In the genomic region with DNA sequence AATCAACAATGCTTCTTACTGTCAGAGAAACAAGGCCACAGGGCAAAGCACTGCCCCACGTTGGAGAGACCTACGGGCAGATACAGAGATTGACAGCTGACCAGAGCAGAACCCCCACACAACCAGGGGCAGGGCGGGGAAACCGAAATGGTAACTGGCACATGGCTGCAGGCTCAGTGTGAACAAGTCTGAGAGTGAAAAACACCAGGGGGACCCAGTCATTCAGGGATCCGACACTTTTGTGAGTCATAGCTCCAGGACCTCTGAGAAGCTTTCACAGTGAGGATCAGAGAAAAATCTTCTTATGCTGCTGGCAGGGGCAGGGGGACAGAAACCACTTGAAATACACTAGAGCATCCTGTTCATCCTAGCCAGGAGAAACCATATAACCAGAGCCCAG, we compare ENCODE assay signal across 20 cellular contexts.
DNase-seq lines count a peak whose midpoint lies in the region; ATAC-seq, FAIRE-seq and TF ChIP-seq lines count a peak whose summit lies in the region.
"Had no signal": no experiment of that assay in that cellular context is flagged by ENCODE, and none has a peak within 500 bp of the region (broad histone marks: within the 10 kb centered on the region; RNA-seq: fewer than 3 reads in every experiment).

No MANE protein-coding gene starts in this region.

- CTCF ChIA-PET in H1 (lab: Charles Lee; ENCODE audit: partially characterized antibody), result interaction anchor here (1.0 to 1.8 kb wide), 2 partner anchors 176 to 187 kb away, joined by 3 to 7 read pairs; no protein-coding TSS in a partner anchor

- H2AK5ac ChIP-seq in H1 (ENCODE audit: low read depth, low read length), result no peak overlapping the region

- no peak overlapping the region for H3K18ac ChIP-seq in H1 (ENCODE audit: extremely low read depth, low read length)

- H3K79me1 ChIP-seq in H1 (ENCODE audit: low read depth, low read length), result no peaks in the 10 kb centered on the region

- H4K91ac ChIP-seq in H1 (replicated peaks; ENCODE audit: insufficient read length, low read length), result no peak overlapping the region

- no peak overlapping the region for H4K5ac ChIP-seq in H1 (ENCODE audit: insufficient read length, low read depth, low read length)

- FAIRE-seq in H1 (lab: Jason Lieb, UNC), result no peak
- FAIRE-seq: endothelial cell of umbilical vein, H54 had no signal

- no peak overlapping the region for H3K4me2 ChIP-seq in H1 (ENCODE audit: insufficient read depth in 1 of 2, low read depth in 2 of 2, low read length in 2 of 2)

- H3K56ac ChIP-seq in H1 (replicated peaks; ENCODE audit: insufficient read length, low read depth, low read length), result no peak overlapping the region

- H2AFZ ChIP-seq in H1 (ENCODE audit: low read length), result no peak overlapping the region

- H3K14ac ChIP-seq in H1 (ENCODE audit: insufficient read length), result no peak overlapping the region

- H3K9me3 ChIP-seq in H1 (ENCODE audit: insufficient read depth in 2 of 2, low read depth in 1 of 2, low read length in 1 of 2), result peaks cover 0 to under 1% of the 10 kb centered on the region in 2 experiments; a peak in 1 of 4 replicates
- H3K9me3 ChIP-seq: left ventricle myocardium inferior, vagina had no signal

- H3K23ac ChIP-seq in H1 (ENCODE audit: insufficient read length), result no peak overlapping the region

- no peak overlapping the region for H2BK15ac ChIP-seq in H1 (ENCODE audit: low read length)

- no peaks in the 10 kb centered on the region; a peak in 1 of 8 replicates for H3K36me3 ChIP-seq in H1 (ENCODE audit: control insufficient read depth in 2 of 4, insufficient read depth in 4 of 4, low read length in 3 of 4)
- H3K36me3 ChIP-seq: left ventricle myocardium inferior, vagina had no signal

- H3K23me2 ChIP-seq in H1 (ENCODE audit: low read depth, low read length), result no peaks in the 10 kb centered on the region

- no peak for TF ChIP-seq POLR2A in NB4 (IDR thresholded peaks at IDR 0.05; ENCODE audit: extremely low read depth, insufficient read length)
- TF ChIP-seq POLR2A in H1 (IDR thresholded peaks at IDR 0.05; ENCODE audit: control extremely low read depth in 1 of 2, low read depth in 2 of 2, low read length in 2 of 2), result no peak

- no peak overlapping the region for H2BK12ac ChIP-seq in H1 (ENCODE audit: low read depth, low read length)

- DNase-seq in NB4 (ENCODE audit: low read depth), result peak; percentile 8
- DNase-seq in H1 (ENCODE audit: low read depth in 1 of 2, low spot score in 2 of 2), result no peak
- peak; percentile 3 for DNase-seq in retinal pigment epithelial cell (ENCODE audit: low read depth)
- DNase-seq in NCI-H69 (lab: John Stamatoyannopoulos, UW), result no peak
- DNase-seq in NCI-H524 (lab: John Stamatoyannopoulos, UW), result no peak
- DNase-seq: activated CD4-positive, CD25-positive, alpha-beta regulatory T cell treated with anti-CD3 and anti-CD28 coated beads, Interleukin-2, amount 50 U/mL, for 72 hours; activated naive CD8-positive, alpha-beta T cell treated with anti-CD3 and anti-CD28 coated beads, Interleukin-2, amount 10 ng/mL, durations not matched to agents 7 days and 5 days; CD4-positive, alpha-beta memory T cell; cerebellar nuclear complex; GF-D8; left ventricle myocardium inferior; natural killer cell; NCI-H2171 treated with DMSO at 0.1 percent for 48 hours; right cardiac atrium; stimulated activated naive CD4-positive, alpha-beta T cell had no signal

- H3K4me3 ChIP-seq in NB4 (ENCODE audit: low read depth, low read length), result no peak overlapping the region
- no peak overlapping the region for H3K4me3 ChIP-seq in H1 (ENCODE audit: extremely low read depth in 1 of 4, insufficient read depth in 2 of 4, low read depth in 3 of 4, low read length in 4 of 4)
- H3K4me3 ChIP-seq in retinal pigment epithelial cell (ENCODE audit: low read length), result no peak overlapping the region
- H3K4me3 ChIP-seq: left ventricle myocardium inferior, vagina had no signal

- H3K4ac ChIP-seq in H1 (replicated peaks; ENCODE audit: insufficient read length, low read depth, low read length), result no peak overlapping the region

- no peak overlapping the region for H3K27ac ChIP-seq in H1 (ENCODE audit: low read depth, low read length)
- H3K27ac ChIP-seq: left ventricle myocardium inferior, vagina had no signal

- no peak overlapping the region for H2BK5ac ChIP-seq in H1 (ENCODE audit: low read depth, low read length)

- no peak overlapping the region for H2BK20ac ChIP-seq in H1 (ENCODE audit: low read length)

- no peak for TF ChIP-seq EP300 in H1 (IDR thresholded peaks at IDR 0.05; ENCODE audit: borderline replicate concordance in 1 of 2, low read depth in 2 of 2, low read length in 2 of 2)

- H3K9ac ChIP-seq in H1 (replicated peaks in 1 of 4; ENCODE audit: extremely low read depth in 1 of 4, low read depth in 3 of 4, low read length in 3 of 4), result no peak overlapping the region

- no peak for TF ChIP-seq CTCF in NB4 (IDR thresholded peaks at IDR 0.05; ENCODE audit: low read depth, low read length)
- TF ChIP-seq CTCF in H1 (IDR thresholded peaks at IDR 0.05; ENCODE audit: control extremely low read depth in 1 of 3, insufficient read depth in 1 of 3, low read depth in 1 of 3, low read length in 3 of 3), result no peak
- TF ChIP-seq CTCF in retinal pigment epithelial cell (conservative IDR thresholded peaks at IDR 0.05; ENCODE audit: low read depth, low read length), result peak; percentile 31

- H4K8ac ChIP-seq in H1 (ENCODE audit: extremely low read depth, insufficient read depth, low read length), result no peak overlapping the region

- ATAC-seq in GM18867 (IDR thresholded peaks at IDR 0.05; ENCODE audit: unreplicated experiment) (peak; percentile 72), HG02870 (IDR thresholded peaks at IDR 0.05; ENCODE audit: unreplicated experiment) (no peak)
- ATAC-seq: natural killer cell, right cardiac atrium had no signal

- no peaks in the 10 kb centered on the region for H3K79me2 ChIP-seq in H1 (ENCODE audit: control insufficient read depth in 1 of 2, insufficient read depth in 2 of 2, low read length in 2 of 2)

- no peaks in the 10 kb centered on the region for H3K4me1 ChIP-seq in H1 (replicated peaks in 1 of 4; ENCODE audit: control insufficient read depth in 3 of 4, insufficient read depth in 4 of 4, low read length in 3 of 4)
- H3K4me1 ChIP-seq: left ventricle myocardium inferior, vagina had no signal

- TF ChIP-seq RAD21 in H1 (IDR thresholded peaks at IDR 0.05 in 1 of 2, conservative IDR thresholded peaks at IDR 0.05 in 1 of 2; ENCODE audit: low read depth in 2 of 2, low read length in 2 of 2), result no peak

- H4K20me1 ChIP-seq in H1 (replicated peaks in 1 of 2; ENCODE audit: control insufficient read depth in 1 of 2, insufficient read depth in 2 of 2, low read length in 2 of 2), result no peaks in the 10 kb centered on the region

- no peak overlapping the region for H2BK120ac ChIP-seq in H1 (replicated peaks; ENCODE audit: low read depth, low read length)

- no peaks in the 10 kb centered on the region for H3K27me3 ChIP-seq in H1 (replicated peaks in 1 of 4; ENCODE audit: control insufficient read depth in 3 of 4, extremely low read depth in 1 of 4, insufficient read depth in 3 of 4, low read length in 3 of 4)
- H3K27me3 ChIP-seq: vagina had no signal

- WGBS in H1 (ENCODE audit: extremely low coverage in 1 of 2, insufficient coverage in 1 of 2, insufficient read length in 1 of 2, insufficient replicate concordance in 2 of 2, low coverage in 1 of 2, low lambda C conversion rate in 2 of 2, missing lambda C conversion rate in 1 of 2), 2 experiments, result 90% methylated on average over 5 of the region's 5 CpGs; no CpG with 5 or more reads in 1 of the 2 experiments

- POLR2A ChIA-PET in H1 (lab: Charles Lee; ENCODE audit: partially characterized antibody), result no interaction called here

TF ChIP-seq in H1, 55 proteins besides CTCF, POLR2A, EP300 and RAD21:
- no peak for TF ChIP-seq ATF2 (IDR thresholded peaks at IDR 0.05; ENCODE audit: low read length)
- TF ChIP-seq, protein P1, sequence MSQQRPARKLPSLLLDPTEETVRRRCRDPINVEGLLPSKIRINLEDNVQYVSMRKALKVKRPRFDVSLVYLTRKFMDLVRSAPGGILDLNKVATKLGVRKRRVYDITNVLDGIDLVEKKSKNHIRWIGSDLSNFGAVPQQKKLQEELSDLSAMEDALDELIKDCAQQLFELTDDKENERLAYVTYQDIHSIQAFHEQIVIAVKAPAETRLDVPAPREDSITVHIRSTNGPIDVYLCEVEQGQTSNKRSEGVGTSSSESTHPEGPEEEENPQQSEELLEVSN (IDR thresholded peaks at IDR 0.05), result peak; percentile 30; the same call in 1 of the 2 replicates

Comparison
In these comparisons a context has a peak if more than half of its experiments do, and no peak if none do; other contexts are left out.
1. DNase-seq: peak in NB4 (single experiment) and retinal pigment epithelial cell (single experiment); none in H1 (0 of 2), NCI-H69 (single experiment) and NCI-H524 (0 of 2).